Comparison of ENCODE assay signal across 2 cellular contexts in genomic region chr5:110900829-110901228, GRCh38.
A peak's percentile ranks its signal among the peaks of the same experiment; 100 is the strongest.
TF ChIP-seq lines count a peak whose summit lies in the region.

No MANE protein-coding gene starts in this region.

TF ChIP-seq in A549, 52 proteins besides CTCF, POLR2A, EP300 and RAD21:
- TF ChIP-seq CEBPB (IDR thresholded peaks at IDR 0.05) (0 out of 4 replicates have a peak, but pooled peaks of 1 of the 2 experiments have one; percentile 20), GATA3 (IDR thresholded peaks at IDR 0.05; ENCODE audit: borderline replicate concordance) (peak; percentile 33; the same call in 1 of the 2 replicates), RFX5 (IDR thresholded peaks at IDR 0.05) (no peak), POLR2AphosphoS2 (conservative IDR thresholded peaks at IDR 0.05; ENCODE audit: low read length) (no peak), JUNB (IDR thresholded peaks at IDR 0.05) (peak; percentile 66), FOSL2 (IDR thresholded peaks at IDR 0.05) (peak; percentile 34; the same call in 1 of the 2 replicates), FOSL2 (CRISPR knock-in tag; IDR thresholded peaks at IDR 0.05) (peak; percentile 27; the same call in 1 of the 2 replicates)
TF ChIP-seq in A549: peak in this region for 4.

TF ChIP-seq in GM23338, 12 proteins besides CTCF, POLR2A, EP300 and RAD21:
- TF ChIP-seq ZNF462 (CRISPR knock-in tag; IDR thresholded peaks at IDR 0.05) (no peak), NANOG (IDR thresholded peaks at IDR 0.05; ENCODE audit: borderline replicate concordance) (no peak), CREB1 (CRISPR knock-in tag; IDR thresholded peaks at IDR 0.05; ENCODE audit: low read depth) (no peak), EZH2 (IDR thresholded peaks at IDR 0.05; ENCODE audit: low read depth, unreplicated experiment) (no peak), STAT1 (IDR thresholded peaks at IDR 0.05; ENCODE audit: unreplicated experiment) (no peak)
TF ChIP-seq in GM23338: peak in this region for 0.
